Comparison of ENCODE assay signal across 8 cellular contexts in the genomic region with DNA sequence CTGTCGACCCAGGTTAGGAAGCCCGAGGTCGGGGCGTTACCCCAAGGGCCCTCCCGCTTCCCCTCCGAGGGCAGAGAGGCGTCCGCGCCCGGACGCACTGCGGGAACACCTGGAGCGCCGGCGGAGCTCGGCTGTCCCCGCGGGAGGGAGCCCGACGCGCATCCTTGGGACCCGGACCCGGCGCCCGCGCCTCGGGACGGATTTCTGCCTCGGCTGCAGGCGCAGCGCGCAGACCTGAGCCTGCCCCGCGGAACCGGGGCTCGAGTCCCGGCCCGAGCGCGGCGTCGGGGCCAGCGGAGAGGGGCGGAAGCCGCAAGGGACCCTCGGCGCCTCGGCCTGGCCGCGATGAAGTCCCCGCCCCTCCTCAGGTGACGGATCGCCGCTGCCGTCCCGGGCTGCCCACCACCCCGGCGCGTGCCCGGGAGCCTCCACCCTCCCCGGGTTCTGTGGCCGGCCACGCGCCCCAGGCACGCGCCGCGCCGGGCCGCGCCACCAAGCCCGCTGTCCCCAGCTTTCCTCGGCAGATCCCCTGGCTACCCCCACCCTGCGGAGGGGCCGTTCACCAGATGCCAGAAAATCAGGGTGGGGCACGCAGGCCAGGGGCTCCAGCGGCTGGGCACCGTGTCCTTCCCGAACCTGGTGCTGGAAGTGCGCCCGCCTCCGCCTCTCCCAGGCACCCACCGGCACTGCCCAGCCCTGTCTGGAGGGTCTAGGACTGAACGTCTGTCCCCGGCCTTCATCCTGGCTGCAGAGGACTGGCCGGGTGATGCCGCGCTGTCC. TPM values are rescaled to one million over a fixed set of nuclear protein-coding genes. Genes with fewer than 3 reads are reported as not detected.
DNase-seq lines count a peak whose midpoint lies in the region; ATAC-seq and TF ChIP-seq lines count a peak whose summit lies in the region.

No MANE protein-coding gene starts in this region.

- no peaks in the 10 kb centered on the region for H3K9me3 ChIP-seq in testis

- in situ Hi-C loops in G401 (cut with HindIII; ENCODE audit: low sequenced_read_pairs): no loop called here

- TF ChIP-seq CTCF in testis (IDR thresholded peaks at IDR 0.05): no peak

- peak overlapping the region; percentile 52 to 72 for H3K27ac ChIP-seq in testis

- ATAC-seq in HG02798 (IDR thresholded peaks at IDR 0.05; ENCODE audit: poor library complexity, unreplicated experiment): peak; percentile 25
- no peak for ATAC-seq in GM18517 (IDR thresholded peaks at IDR 0.05; ENCODE audit: unreplicated experiment)

- H3K4me3 ChIP-seq in testis: peak overlapping the region; percentile 51 to 72

- peaks cover 53% of the 10 kb centered on the region for H3K4me1 Mint-ChIP-seq in activated naive CD4-positive, alpha-beta T cell treated with anti-CD3 and anti-CD28 coated beads, Interleukin-2, amount 10 ng/mL, durations not matched to agents 7 days and 5 days

- intact Hi-C loops in testis (cut with DNase I; ENCODE audit: low total_unique reads): loop anchor here (10.0 kb wide), 1 partner anchor 48 kb away; no protein-coding TSS in a partner anchor

- no peaks in the 10 kb centered on the region for H3K36me3 ChIP-seq in testis (ENCODE audit: low read depth, missing control alignments)

- peaks cover 21% of the 10 kb centered on the region for H3K27me3 Mint-ChIP-seq in activated naive CD4-positive, alpha-beta T cell treated with anti-CD3 and anti-CD28 coated beads, Interleukin-2, amount 10 ng/mL, durations not matched to agents 7 days and 5 days

- H3K36me3 Mint-ChIP-seq in activated naive CD4-positive, alpha-beta T cell treated with anti-CD3 and anti-CD28 coated beads, Interleukin-2, amount 10 ng/mL, durations not matched to agents 7 days and 5 days: peaks cover 28% of the 10 kb centered on the region

- CTCF ChIA-PET in activated naive CD4-positive, alpha-beta T cell treated with anti-CD3 and anti-CD28 coated beads, Interleukin-2, amount 10 ng/mL, durations not matched to agents 7 days and 5 days (lab: Charles Lee): interaction anchor here (0.9 to 6.7 kb wide), 6 partner anchors 14 to 73 kb away, joined by 3 to 68 read pairs (median 4); no protein-coding TSS in a partner anchor

- peaks cover 7% of the 10 kb centered on the region for H3K4me1 ChIP-seq in testis

- no peaks in the 10 kb centered on the region for H3K27me3 ChIP-seq in testis

- H3K4me3 Mint-ChIP-seq in activated naive CD4-positive, alpha-beta T cell treated with anti-CD3 and anti-CD28 coated beads, Interleukin-2, amount 10 ng/mL, durations not matched to agents 7 days and 5 days: peak overlapping the region; percentile 94

- no peak for TF ChIP-seq POLR2A in testis (IDR thresholded peaks at IDR 0.05)

- DNase-seq in G401 (ENCODE audit: low spot score) (peak; percentile 53), islet precursor cell (peak; percentile 61), testis (no peak), Ammon's horn (ENCODE audit: low spot score) (no peak)
- DNase-seq in activated naive CD4-positive, alpha-beta T cell treated with anti-CD3 and anti-CD28 coated beads, Interleukin-2, amount 10 ng/mL, durations not matched to agents 7 days and 5 days: peak; percentile 27
- no peak for DNase-seq in effector CD8-positive, alpha-beta T cell (lab: John Stamatoyannopoulos, UW)

- 0% methylated on average over 43 of the region's 88 CpGs; no CpG with 5 or more reads in 1 of the 2 donors for WGBS in testis, 2 donors

- peaks cover 4% of the 10 kb centered on the region for H3K9me3 Mint-ChIP-seq in activated naive CD4-positive, alpha-beta T cell treated with anti-CD3 and anti-CD28 coated beads, Interleukin-2, amount 10 ng/mL, durations not matched to agents 7 days and 5 days

- peak overlapping the region; percentile 97 for H3K27ac Mint-ChIP-seq in activated naive CD4-positive, alpha-beta T cell treated with anti-CD3 and anti-CD28 coated beads, Interleukin-2, amount 10 ng/mL, durations not matched to agents 7 days and 5 days

RNA-seq across cellular contexts. Expression of gene GLB1L3, which starts 0.4 kb away (rescaled TPM):
- not detected in 2 replicates for total RNA-seq in G401 (2014; rRNA removed; shearing (Covaris generic))
- 10 to 100 TPM; 15.6 to 21.3 TPM for total RNA-seq in testis
- 13.2 TPM for polyA plus RNA-seq in testis (ENCODE audit: insufficient read depth, low read depth, low replicate concordance)

RNA-seq across cellular contexts. Expression of gene ACAD8, which starts 23.2 kb away (rescaled TPM):
- 54.8 and 58.8 TPM in 2 replicates for total RNA-seq in G401 (2014; rRNA removed; shearing (Covaris generic))
- 10 to 100 TPM; 35.1 to 47.9 TPM for total RNA-seq in testis
- polyA plus RNA-seq in testis (ENCODE audit: insufficient read depth, low read depth, low replicate concordance): 27.4 TPM

RNA-seq across cellular contexts. Expression of gene THYN1, which starts 23.4 kb away (rescaled TPM):
- 111 and 116 TPM in 2 replicates for total RNA-seq in G401 (2014; rRNA removed; shearing (Covaris generic))
- 10 to 100 TPM; 85.0 to 86.9 TPM for total RNA-seq in testis
- polyA plus RNA-seq in testis (ENCODE audit: insufficient read depth, low read depth, low replicate concordance): 94.0 TPM

RNA-seq across cellular contexts. Expression of gene VPS26B, which starts 52.1 kb away (rescaled TPM):
- 46.1 and 56.2 TPM in 2 replicates for total RNA-seq in G401 (2014; rRNA removed; shearing (Covaris generic))
- 10 to 100 TPM; 74.0 to 84.1 TPM for total RNA-seq in testis
- polyA plus RNA-seq in testis (ENCODE audit: insufficient read depth, low read depth, low replicate concordance): 54.2 TPM

RNA-seq across cellular contexts. Expression of gene NCAPD3, which starts 52.8 kb away (rescaled TPM):
- 35.4 and 49.5 TPM in 2 replicates for total RNA-seq in G401 (2014; rRNA removed; shearing (Covaris generic))
- 10 to 100 TPM; 69.3 to 82.9 TPM for total RNA-seq in testis
- 30.8 TPM for polyA plus RNA-seq in testis (ENCODE audit: insufficient read depth, low read depth, low replicate concordance)

Comparison
In these comparisons a context has a peak if more than half of its experiments do, and no peak if none do; other contexts are left out.
1. DNase-seq: peak in G401 (single experiment), activated naive CD4-positive, alpha-beta T cell treated with anti-CD3 and anti-CD28 coated beads, Interleukin-2, amount 10 ng/mL, durations not matched to agents 7 days and 5 days (single experiment) and islet precursor cell (single experiment); none in testis (single experiment), effector CD8-positive, alpha-beta T cell (single experiment) and Ammon's horn (single experiment).
2. RNA of gene GLB1L3, which starts 0.4 kb away (total RNA-seq): 15.6 to 21.3 TPM in testis; not detected in G401; every median in the first group is over 10 times any median in the second.